Comparison of ENCODE assay signal across 12 cellular contexts in genomic region chr5:107149243-107149642, GRCh38.
DNase-seq lines count a peak whose midpoint lies in the region; ATAC-seq lines count a peak whose summit lies in the region.
"Had no signal": no experiment of that assay in that cellular context is flagged by ENCODE, and none has a peak within 500 bp of the region (broad histone marks: within the 10 kb centered on the region; RNA-seq: fewer than 3 reads in every experiment).

No MANE protein-coding gene starts in this region.

- no peaks in the 10 kb centered on the region for H3K9me3 Mint-ChIP-seq in stimulated activated naive CD8-positive, alpha-beta T cell treated with anti-CD3 and anti-CD28 coated beads, Interleukin-15, amount 100 ng/mL, for 72 hours
- H3K9me3 Mint-ChIP-seq: activated T-cell treated with anti-CD3 and anti-CD28 coated beads, Interleukin-2, amount 50 U/mL, for 24 hours had no signal

- DNase-seq in stimulated activated naive CD8-positive, alpha-beta T cell treated with anti-CD3 and anti-CD28 coated beads, Interleukin-15, amount 100 ng/mL, for 72 hours, result no peak
- DNase-seq in stimulated activated naive CD8-positive, alpha-beta T cell treated with anti-CD3 and anti-CD28 coated beads, Interleukin-15, Interleukin-2, amounts not matched to agents 100 U/mL and 50 U/mL, for 24 hours, result no peak
- DNase-seq in left ventricle myocardium superior, result no peak
- no peak for DNase-seq in cortex of kidney (lab: John Stamatoyannopoulos, UW)
- DNase-seq in NCI-H2107 treated with DMSO at 0.1 percent for 48 hours (lab: John Stamatoyannopoulos, UW; ENCODE audit: unreplicated experiment), result no peak
- DNase-seq in NCI-H2029 (lab: John Stamatoyannopoulos, UW), result no peak
- DNase-seq: activated T-cell treated with anti-CD3 and anti-CD28 coated beads, Interleukin-2, amount 50 U/mL, for 24 hours; heart right ventricle; nucleus accumbens had no signal

- H3K4me1 Mint-ChIP-seq in stimulated activated naive CD8-positive, alpha-beta T cell treated with anti-CD3 and anti-CD28 coated beads, Interleukin-15, amount 100 ng/mL, for 72 hours, result no peaks in the 10 kb centered on the region
- H3K4me1 Mint-ChIP-seq: stimulated activated memory B cell treated with anti-CD40 and anti-IgM and Interleukin-4, amounts not matched to agents 10 μg/mL and 1 μg/mL and 100 μg/mL, for 72 hours had no signal

- no peak overlapping the region for H3K27ac Mint-ChIP-seq in stimulated activated naive CD8-positive, alpha-beta T cell treated with anti-CD3 and anti-CD28 coated beads, Interleukin-15, amount 100 ng/mL, for 72 hours
- H3K27ac Mint-ChIP-seq: activated T-cell treated with anti-CD3 and anti-CD28 coated beads, Interleukin-2, amount 50 U/mL, for 24 hours; stimulated activated memory B cell treated with anti-CD40 and anti-IgM and Interleukin-4, amounts not matched to agents 10 μg/mL and 1 μg/mL and 100 μg/mL, for 72 hours had no signal

- no peak overlapping the region for H3K4me3 Mint-ChIP-seq in stimulated activated naive CD8-positive, alpha-beta T cell treated with anti-CD3 and anti-CD28 coated beads, Interleukin-15, amount 100 ng/mL, for 72 hours
- H3K4me3 Mint-ChIP-seq: activated T-cell treated with anti-CD3 and anti-CD28 coated beads, Interleukin-2, amount 50 U/mL, for 24 hours; stimulated activated memory B cell treated with anti-CD40 and anti-IgM and Interleukin-4, amounts not matched to agents 10 μg/mL and 1 μg/mL and 100 μg/mL, for 72 hours had no signal

- ATAC-seq in stimulated activated naive CD8-positive, alpha-beta T cell treated with anti-CD3 and anti-CD28 coated beads, Interleukin-15, amount 100 ng/mL, for 72 hours, result peak; percentile 43
- ATAC-seq in stimulated activated naive CD8-positive, alpha-beta T cell treated with anti-CD3 and anti-CD28 coated beads, Interleukin-15, Interleukin-2, amounts not matched to agents 100 U/mL and 50 U/mL, for 24 hours, result no peak
- peak; percentile 96 for ATAC-seq in HG02623 (IDR thresholded peaks at IDR 0.05; ENCODE audit: unreplicated experiment)
- ATAC-seq in HG03354 (IDR thresholded peaks at IDR 0.05; ENCODE audit: poor library complexity, severe bottlenecking, unreplicated experiment), result peak; percentile 96
- ATAC-seq in left ventricle myocardium superior, result no peak
- ATAC-seq: heart right ventricle; stimulated activated memory B cell treated with anti-CD40 and anti-IgM and Interleukin-4, amounts not matched to agents 10 μg/mL and 1 μg/mL and 100 μg/mL, for 72 hours had no signal

- no peaks in the 10 kb centered on the region for H3K27me3 Mint-ChIP-seq in stimulated activated naive CD8-positive, alpha-beta T cell treated with anti-CD3 and anti-CD28 coated beads, Interleukin-15, amount 100 ng/mL, for 72 hours
- H3K27me3 Mint-ChIP-seq: activated T-cell treated with anti-CD3 and anti-CD28 coated beads, Interleukin-2, amount 50 U/mL, for 24 hours; stimulated activated memory B cell treated with anti-CD40 and anti-IgM and Interleukin-4, amounts not matched to agents 10 μg/mL and 1 μg/mL and 100 μg/mL, for 72 hours had no signal

- intact Hi-C loops in left ventricle myocardium superior (cut with micrococcal nuclease), result no loop called here

Comparison
In these comparisons a context has a peak if more than half of its experiments do, and no peak if none do; other contexts are left out.
1. ATAC-seq: peak in stimulated activated naive CD8-positive, alpha-beta T cell treated with anti-CD3 and anti-CD28 coated beads, Interleukin-15, amount 100 ng/mL, for 72 hours (single experiment), HG02623 (single experiment) and HG03354 (single experiment); none in stimulated activated naive CD8-positive, alpha-beta T cell treated with anti-CD3 and anti-CD28 coated beads, Interleukin-15, Interleukin-2, amounts not matched to agents 100 U/mL and 50 U/mL, for 24 hours (single experiment) and left ventricle myocardium superior (single experiment).